In the genomic region with DNA sequence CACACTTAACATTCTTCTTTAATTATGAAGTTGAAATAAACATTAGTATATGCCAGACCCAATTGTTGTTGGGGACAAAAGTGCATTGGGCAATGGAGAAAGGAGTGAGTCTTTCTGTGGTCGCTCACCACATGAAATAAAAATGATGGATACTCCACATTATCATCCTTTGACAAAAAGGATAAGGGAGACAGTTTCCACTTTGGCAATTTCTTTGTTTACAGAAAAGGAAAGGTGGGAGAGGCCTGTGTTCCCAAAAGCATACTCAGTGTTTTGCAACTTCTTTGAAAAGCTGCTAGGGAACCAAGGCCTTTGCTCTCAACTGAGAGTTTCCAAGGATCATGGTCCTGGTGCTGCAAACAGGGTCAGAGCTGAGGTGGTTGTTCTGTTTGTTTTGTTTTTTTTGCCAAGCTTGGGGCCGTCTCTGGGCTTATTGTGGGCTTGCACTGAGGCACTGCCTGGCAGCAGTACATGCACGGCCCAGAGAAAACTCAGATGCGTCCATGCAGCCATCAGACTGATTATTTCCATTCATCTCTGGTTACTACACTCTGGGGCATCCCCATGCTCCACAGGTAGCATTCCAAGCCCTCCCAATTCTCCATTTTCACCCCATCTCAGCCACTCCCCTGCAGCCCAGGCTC, we compare ENCODE assay signal across 17 cellular contexts.
DNase-seq lines count a peak whose midpoint lies in the region; ATAC-seq and TF ChIP-seq lines count a peak whose summit lies in the region.
"Had no signal": no experiment of that assay in that cellular context is flagged by ENCODE, and none has a peak within 500 bp of the region (broad histone marks: within the 10 kb centered on the region; RNA-seq: fewer than 3 reads in every experiment).

No MANE protein-coding gene starts in this region.

- ATAC-seq in stimulated activated naive CD8-positive, alpha-beta T cell treated with anti-CD3 and anti-CD28 coated beads, Interleukin-15, Interleukin-2, amounts not matched to agents 100 U/mL and 50 U/mL, for 24 hours: no peak
- no peak for ATAC-seq in HG02571 (IDR thresholded peaks at IDR 0.05; ENCODE audit: unreplicated experiment)
- ATAC-seq: A549 had no signal

- no peak for DNase-seq in stimulated activated naive CD8-positive, alpha-beta T cell treated with anti-CD3 and anti-CD28 coated beads, Interleukin-15, Interleukin-2, amounts not matched to agents 100 U/mL and 50 U/mL, for 24 hours
- DNase-seq in fibroblast of villous mesenchyme (ENCODE audit: low read depth) (peak; percentile 79), renal cortical epithelial cell (ENCODE audit: low read depth) (peak; percentile 36), COR-L47 (lab: John Stamatoyannopoulos, UW) (no peak), NCI-H510A treated with DMSO at 0.1 percent for 48 hours (lab: John Stamatoyannopoulos, UW) (no peak)
- DNase-seq: CD4-positive, alpha-beta T cell; DND-41; GDM1; KG1; NCI-H1092 treated with DMSO at 0.1 percent for 48 hours; NCI-H1694; NCI-H748 treated with DMSO at 0.1 percent for 48 hours; PC-9 had no signal

- H3K4me3 Mint-ChIP-seq in stimulated activated naive CD8-positive, alpha-beta T cell treated with anti-CD3 and anti-CD28 coated beads, Interleukin-15, Interleukin-2, amounts not matched to agents 100 ng/mL and 50 ng/mL, for 24 hours: no peak overlapping the region
- H3K4me3 Mint-ChIP-seq: B cell; CD4-positive, alpha-beta T cell had no signal

- no peaks in the 10 kb centered on the region for H3K9me3 Mint-ChIP-seq in stimulated activated naive CD8-positive, alpha-beta T cell treated with anti-CD3 and anti-CD28 coated beads, Interleukin-15, Interleukin-2, amounts not matched to agents 100 ng/mL and 50 ng/mL, for 24 hours

- no peaks in the 10 kb centered on the region for H3K27me3 Mint-ChIP-seq in stimulated activated naive CD8-positive, alpha-beta T cell treated with anti-CD3 and anti-CD28 coated beads, Interleukin-15, Interleukin-2, amounts not matched to agents 100 ng/mL and 50 ng/mL, for 24 hours
- H3K27me3 Mint-ChIP-seq: B cell; CD4-positive, alpha-beta T cell had no signal

- H3K36me3 Mint-ChIP-seq in stimulated activated naive CD8-positive, alpha-beta T cell treated with anti-CD3 and anti-CD28 coated beads, Interleukin-15, Interleukin-2, amounts not matched to agents 100 ng/mL and 50 ng/mL, for 24 hours (ENCODE audit: low read depth): no peaks in the 10 kb centered on the region

- H3K4me3 ChIP-seq in fibroblast of villous mesenchyme (ENCODE audit: low read depth, low read length): no peak overlapping the region
- H3K4me3 ChIP-seq: A549, PC-9 had no signal

- no peaks in the 10 kb centered on the region for H3K4me1 Mint-ChIP-seq in stimulated activated naive CD8-positive, alpha-beta T cell treated with anti-CD3 and anti-CD28 coated beads, Interleukin-15, Interleukin-2, amounts not matched to agents 100 ng/mL and 50 ng/mL, for 24 hours (ENCODE audit: low read depth)
- H3K4me1 Mint-ChIP-seq: B cell had no signal

- no peak for TF ChIP-seq CTCF in fibroblast of villous mesenchyme (IDR thresholded peaks at IDR 0.05; ENCODE audit: insufficient read depth, low read depth, low read length)

- peak overlapping the region; percentile 24 for H3K27ac Mint-ChIP-seq in stimulated activated naive CD8-positive, alpha-beta T cell treated with anti-CD3 and anti-CD28 coated beads, Interleukin-15, Interleukin-2, amounts not matched to agents 100 ng/mL and 50 ng/mL, for 24 hours
- H3K27ac Mint-ChIP-seq: B cell; CD4-positive, alpha-beta T cell had no signal

Comparison
In these comparisons a context has a peak if more than half of its experiments do, and no peak if none do; other contexts are left out.
1. DNase-seq: peak in fibroblast of villous mesenchyme (single experiment) and renal cortical epithelial cell (single experiment); none in stimulated activated naive CD8-positive, alpha-beta T cell treated with anti-CD3 and anti-CD28 coated beads, Interleukin-15, Interleukin-2, amounts not matched to agents 100 U/mL and 50 U/mL, for 24 hours (single experiment), COR-L47 (single experiment) and NCI-H510A treated with DMSO at 0.1 percent for 48 hours (single experiment).